ENCODE assay signal across 23 cellular contexts in the genomic region with DNA sequence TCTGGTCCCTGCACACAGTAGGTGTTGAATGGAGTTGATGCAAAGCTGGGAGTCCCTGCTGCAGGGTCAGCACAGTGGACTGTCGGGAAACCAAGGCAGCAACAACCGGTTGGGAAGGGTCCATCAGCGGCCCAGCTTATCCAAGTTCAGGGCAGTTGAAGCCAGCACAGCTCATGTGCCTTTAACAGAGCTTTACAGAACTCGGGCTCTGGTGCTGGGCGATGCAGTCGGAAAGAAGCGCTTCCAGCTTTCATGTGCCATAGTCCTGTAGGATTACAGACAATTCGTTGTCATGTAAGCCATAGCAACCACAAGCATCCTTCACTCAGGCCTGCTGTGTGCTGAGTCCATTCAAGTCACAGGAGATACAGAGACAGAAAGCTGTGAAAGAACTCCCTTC. TPM values are rescaled to one million over a fixed set of nuclear protein-coding genes. Genes with fewer than 3 reads are reported as not detected.
"Had no signal": no experiment of that assay in that cellular context is flagged by ENCODE, and none has a peak within 500 bp of the region (broad histone marks: within the 10 kb centered on the region; RNA-seq: fewer than 3 reads in every experiment).

No MANE protein-coding gene starts in this region.

- H3K27ac ChIP-seq: adrenal gland, ascending aorta, dorsolateral prefrontal cortex, esophagus squamous epithelium, gastrocnemius medialis, transverse colon had no signal

- H3K4me3 ChIP-seq: adrenal gland, ascending aorta, dorsolateral prefrontal cortex, esophagus squamous epithelium, gastrocnemius medialis, transverse colon had no signal

- ATAC-seq: activated T-cell treated with anti-CD3 and anti-CD28 coated beads, Interleukin-2, amount 50 U/mL, for 4 hours; gastrocnemius medialis; natural killer cell treated with Interleukin-12 subunit alpha and Interleukin-12 subunit beta and Interleukin-15 and Interleukin-18, amount 100 ng/mL, for 72 hours; sciatic nerve; stimulated activated naive B cell treated with anti-CD40 and anti-IgM and Interleukin-4, amounts not matched to agents 10 μg/mL and 1 μg/mL and 100 μg/mL, for 72 hours; WTC11 had no signal

- DNase-seq: activated CD8-positive, alpha-beta memory T cell treated with anti-CD3 and anti-CD28 coated beads for 24 hours; activated CD8-positive, alpha-beta memory T cell treated with anti-CD3 and anti-CD28 coated beads, Interleukin-2, amount 50 U/mL, for 4 hours; activated naive CD4-positive, alpha-beta T cell; activated T-cell treated with anti-CD3 and anti-CD28 coated beads, Interleukin-2, amount 50 U/mL, for 4 hours; adrenal gland; central memory CD4-positive, alpha-beta T cell; dorsolateral prefrontal cortex; esophagus squamous epithelium; gastrocnemius medialis; small intestine; stimulated activated naive B cell treated with anti-CD40 and anti-IgM and Interleukin-4, amounts not matched to agents 10 μg/mL and 1 μg/mL and 100 μg/mL, for 72 hours; T-helper 9 cell; transverse colon had no signal

- H3K9me3 ChIP-seq: adrenal gland, ascending aorta, esophagus squamous epithelium, gastrocnemius medialis, transverse colon had no signal

- H3K4me1 ChIP-seq: adrenal gland, ascending aorta, transverse colon had no signal

- H3K36me3 ChIP-seq: adrenal gland, ascending aorta, esophagus squamous epithelium, transverse colon had no signal

- H3K27me3 ChIP-seq: adrenal gland, ascending aorta, dorsolateral prefrontal cortex, esophagus squamous epithelium, gastrocnemius medialis, transverse colon had no signal

RNA-seq across cellular contexts. Expression of a gene that starts 3.6 kb away (rescaled TPM):
- total RNA-seq: activated T-cell treated with anti-CD3 and anti-CD28 coated beads, Interleukin-2, amount 50 U/mL, for 4 hours; activated T-helper 2 cell treated with anti-CD3 and anti-CD28 coated beads, Interferon-gamma antibody, Interleukin-2, Interleukin-4, amounts not matched to agents 10 μg/mL and 5 μg/mL and 100 μg/mL, durations not matched to agents 14 hours and 24 hours and 36 hours; adrenal gland; ascending aorta; esophagus squamous epithelium; gastrocnemius medialis; liver; natural killer cell treated with Interleukin-12 subunit alpha and Interleukin-12 subunit beta and Interleukin-15 and Interleukin-18, amount 100 ng/mL, for 72 hours; osteoblast; posterior vena cava; renal cortical epithelial cell; sciatic nerve; transverse colon; WTC11 had no signal
- polyA plus RNA-seq: adrenal gland, liver, small intestine had no signal

RNA-seq across cellular contexts. Expression of a gene that starts 52.8 kb away (rescaled TPM):
- total RNA-seq: temporal lobe had no signal
